In the genomic region with DNA sequence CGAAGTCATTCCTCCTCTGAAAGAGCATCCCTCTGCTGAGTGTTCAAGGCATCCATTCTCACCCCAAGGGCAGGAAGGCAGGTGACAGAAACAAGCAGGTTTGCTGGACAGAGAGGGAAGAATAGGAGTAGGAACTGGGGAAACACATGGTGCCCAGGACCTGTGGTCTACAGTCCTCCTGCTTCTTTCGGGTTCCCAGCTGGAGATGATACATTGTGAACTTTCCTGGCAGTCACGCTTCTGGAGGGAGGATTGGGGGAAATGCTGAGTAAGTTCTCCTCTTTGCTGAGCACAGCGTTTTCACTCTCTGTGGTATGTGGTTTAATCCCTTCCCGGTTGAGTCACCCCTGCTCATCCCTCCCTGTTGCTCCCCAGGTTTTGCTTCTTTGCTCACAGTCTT, we compare ENCODE assay signal across 7 cellular contexts.
DNase-seq lines count a peak whose midpoint lies in the region; ATAC-seq lines count a peak whose summit lies in the region.
"Not testable (repeated sequence)": the region's sequence is repeated elsewhere in the genome, so short reads cannot be mapped to it uniquely, and the experiment has no call there.

No MANE protein-coding gene starts in this region.

- peaks cover 14% of the 10 kb centered on the region for H3K36me3 Mint-ChIP-seq in activated CD4-positive, alpha-beta T cell treated with anti-CD3 and anti-CD28 coated beads, Interleukin-2, amount 10 ng/mL, durations not matched to agents 24 days and 14 days (ENCODE audit: low read depth)
- peaks cover 0 to 34% of the 10 kb centered on the region in 2 donors for H3K36me3 Mint-ChIP-seq in activated naive CD4-positive, alpha-beta T cell treated with anti-CD3 and anti-CD28 coated beads, Interleukin-2, amount 50 U/mL, for 72 hours

- H3K9ac ChIP-seq in SK-N-MC (ENCODE audit: insufficient read length): not testable (repeated sequence)

- H3K27ac ChIP-seq in SK-N-MC: peak overlapping the region; percentile 25; the same call in 1 of the 2 replicates

- peak overlapping the region; percentile 91 for H3K27ac Mint-ChIP-seq in activated CD4-positive, alpha-beta T cell treated with anti-CD3 and anti-CD28 coated beads, Interleukin-2, amount 10 ng/mL, durations not matched to agents 24 days and 14 days
- H3K27ac Mint-ChIP-seq in activated naive CD4-positive, alpha-beta T cell treated with anti-CD3 and anti-CD28 coated beads, Interleukin-2, amount 50 U/mL, for 72 hours: peak overlapping the region; percentile 85 to 95

- H3K4me1 Mint-ChIP-seq in activated CD4-positive, alpha-beta T cell treated with anti-CD3 and anti-CD28 coated beads, Interleukin-2, amount 10 ng/mL, durations not matched to agents 24 days and 14 days: peaks cover 62% of the 10 kb centered on the region

- not testable (repeated sequence) for H3K27me3 Mint-ChIP-seq in activated CD4-positive, alpha-beta T cell treated with anti-CD3 and anti-CD28 coated beads, Interleukin-2, amount 10 ng/mL, durations not matched to agents 24 days and 14 days

- intact Hi-C loops in activated CD4-positive, alpha-beta T cell treated with anti-CD3 and anti-CD28 coated beads, Interleukin-2, amount 10 ng/mL, durations not matched to agents 24 days and 14 days (cut with micrococcal nuclease): loop anchor here (1.0 kb wide), 1 partner anchor 8 kb away; no protein-coding TSS in a partner anchor

- H3K9me3 Mint-ChIP-seq in activated CD4-positive, alpha-beta T cell treated with anti-CD3 and anti-CD28 coated beads, Interleukin-2, amount 10 ng/mL, durations not matched to agents 24 days and 14 days: peaks cover 17% of the 10 kb centered on the region
- peaks cover 8 to 15% of the 10 kb centered on the region in 2 donors for H3K9me3 Mint-ChIP-seq in activated naive CD4-positive, alpha-beta T cell treated with anti-CD3 and anti-CD28 coated beads, Interleukin-2, amount 50 U/mL, for 72 hours

- not testable (repeated sequence) for H3K9me3 ChIP-seq in SK-N-MC (ENCODE audit: low read depth, low read length)

- ATAC-seq in activated naive CD4-positive, alpha-beta T cell treated with anti-CD3 and anti-CD28 coated beads, Interleukin-2, amount 50 U/mL, for 72 hours: peak; percentile 68 to 74

- peak; percentile 69 for DNase-seq in HT1080 (ENCODE audit: low read depth)
- peak; percentile 28 for DNase-seq in SK-N-MC (ENCODE audit: low read depth, low spot score)
- DNase-seq in activated CD4-positive, alpha-beta T cell treated with anti-CD3 and anti-CD28 coated beads, Interleukin-2, amount 10 ng/mL, durations not matched to agents 24 days and 14 days: peak; percentile 71
- DNase-seq in activated T-cell treated with anti-CD3 and anti-CD28 coated beads, Interleukin-2, amount 50 U/mL, for 48 hours: peak; percentile 53 to 61
- DNase-seq in activated naive CD4-positive, alpha-beta T cell treated with anti-CD3 and anti-CD28 coated beads, Interleukin-2, amount 50 U/mL, for 72 hours (ENCODE audit: low spot score in 2 of 2): not testable (repeated sequence)
- DNase-seq in kidney tubule cell (ENCODE audit: low spot score): peak; percentile 44
- peak; percentile 55 for DNase-seq in stimulated activated CD8-positive, alpha-beta memory T cell treated with anti-CD3 and anti-CD28 coated beads, Interleukin-4, amount 100 ng/mL, for 48 hours

- peak overlapping the region; percentile 41 for H3K4me3 Mint-ChIP-seq in activated CD4-positive, alpha-beta T cell treated with anti-CD3 and anti-CD28 coated beads, Interleukin-2, amount 10 ng/mL, durations not matched to agents 24 days and 14 days

- H3K4me3 ChIP-seq in SK-N-MC: not testable (repeated sequence)

- H3K36me3 ChIP-seq in SK-N-MC (ENCODE audit: insufficient read depth, low read length): not testable (repeated sequence)
